Comparison of ENCODE assay signal across 25 cellular contexts in the genomic region with DNA sequence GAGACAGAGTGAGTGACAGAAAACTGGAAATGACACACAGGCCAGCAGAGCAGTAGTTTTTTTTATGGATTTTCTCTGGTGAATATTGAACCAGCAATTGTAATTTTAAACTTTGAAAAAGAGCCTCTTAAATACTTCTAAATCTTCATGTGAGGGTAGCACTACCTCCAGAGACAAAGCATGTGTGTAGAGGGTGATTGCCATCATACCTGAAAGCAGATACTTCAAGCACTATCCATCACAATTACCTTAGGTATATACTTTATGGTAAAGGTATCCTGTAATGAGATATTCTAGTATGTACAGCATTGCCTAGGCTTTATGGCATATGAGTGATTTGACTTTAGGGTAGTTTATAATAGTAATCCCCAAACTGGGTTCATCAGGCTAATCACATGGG. TPM values are rescaled to one million over a fixed set of nuclear protein-coding genes. Genes with fewer than 3 reads are reported as not detected.
DNase-seq lines count a peak whose midpoint lies in the region; ATAC-seq and TF ChIP-seq lines count a peak whose summit lies in the region.
"Had no signal": no experiment of that assay in that cellular context is flagged by ENCODE, and none has a peak within 500 bp of the region (broad histone marks: within the 10 kb centered on the region; RNA-seq: fewer than 3 reads in every experiment).

No MANE protein-coding gene starts in this region.

- H3K4me2 ChIP-seq in osteoblast (ENCODE audit: insufficient read depth, low read length), result peak overlapping the region; percentile 99

- no peaks in the 10 kb centered on the region for H3K36me3 ChIP-seq in left ventricle myocardium inferior
- no peaks in the 10 kb centered on the region for H3K36me3 ChIP-seq in heart left ventricle
- peaks cover 10% of the 10 kb centered on the region for H3K36me3 ChIP-seq in osteoblast (ENCODE audit: insufficient read depth, low read length)
- H3K36me3 ChIP-seq: adrenal gland, lower lobe of right lung, ovary, right lobe of liver, tibial nerve had no signal

- H3K4me3 Mint-ChIP-seq in brain, result peak overlapping the region in 3 of 5 experiments; percentile 13 to 90 (median 88)
- H3K4me3 Mint-ChIP-seq: dendritic cell treated with granulocyte-macrophage colony-stimulating factor and Interleukin-4, amounts not matched to agents 40 ng/mL and 50 ng/mL, for 4 days had no signal

- ATAC-seq in heart left ventricle, result no peak
- ATAC-seq: HepG2, lower lobe of right lung, PC-3, right lobe of liver had no signal

- H3K9me3 Mint-ChIP-seq in brain, result peaks cover 0 to 2% (median 0%) of the 10 kb centered on the region in 5 experiments
- H3K9me3 Mint-ChIP-seq: dendritic cell treated with granulocyte-macrophage colony-stimulating factor and Interleukin-4, amounts not matched to agents 40 ng/mL and 50 ng/mL, for 4 days had no signal

- H3K79me2 ChIP-seq in osteoblast (ENCODE audit: insufficient read depth, low read length), result peaks cover 55% of the 10 kb centered on the region

- intact Hi-C loops in left ventricle myocardium inferior (cut with micrococcal nuclease), result no loop called here
- intact Hi-C loops in heart left ventricle (cut with DNase I), result loop anchor here in 7 of 10 donors (5.0 to 10.0 kb wide), 10 partner anchors 226 to 1288 kb away; no protein-coding TSS in a partner anchor

- peak overlapping the region in 1 of 5 experiments; percentile 78 for H3K27ac Mint-ChIP-seq in brain
- H3K27ac Mint-ChIP-seq: dendritic cell treated with granulocyte-macrophage colony-stimulating factor and Interleukin-4, amounts not matched to agents 40 ng/mL and 50 ng/mL, for 4 days had no signal

- H3K4me1 Mint-ChIP-seq in brain, result peaks cover 81% of the 10 kb centered on the region

- no peaks in the 10 kb centered on the region for H3K36me3 Mint-ChIP-seq in brain

- peaks cover 92% of the 10 kb centered on the region for H3K27me3 Mint-ChIP-seq in brain

- peak overlapping the region; percentile 96 for H3K27ac ChIP-seq in left ventricle myocardium inferior (replicated peaks)
- peak overlapping the region in 3 of 12 donors; percentile 12 to 92 (median 28) for H3K27ac ChIP-seq in heart left ventricle
- H3K27ac ChIP-seq in osteoblast (ENCODE audit: low read depth, low read length), result no peak overlapping the region
- H3K27ac ChIP-seq: adrenal gland, C4-2B, lower lobe of right lung, ovary, right lobe of liver had no signal

- H3K27me3 ChIP-seq in left ventricle myocardium inferior (ENCODE audit: low read depth) (peaks cover 95% of the 10 kb centered on the region), heart left ventricle (peaks cover 0 to 82% (median 23%) of the 10 kb centered on the region in 9 donors), osteoblast (ENCODE audit: insufficient read depth, low read length) (no peaks in the 10 kb centered on the region)
- H3K27me3 ChIP-seq: ovary had no signal

- no peaks in the 10 kb centered on the region for H3K9me3 ChIP-seq in left ventricle myocardium inferior (replicated peaks)
- no peaks in the 10 kb centered on the region for H3K9me3 ChIP-seq in heart left ventricle
- no peaks in the 10 kb centered on the region for H3K9me3 ChIP-seq in osteoblast (ENCODE audit: low read depth, low read length)
- H3K9me3 ChIP-seq: adrenal gland, lower lobe of right lung, ovary, right lobe of liver, tibial nerve had no signal

- TF ChIP-seq CTCF in left ventricle myocardium inferior (IDR thresholded peaks at IDR 0.05; ENCODE audit: borderline replicate concordance) (no peak), heart left ventricle (IDR thresholded peaks at IDR 0.05) (no peak), brain (conservative IDR thresholded peaks at IDR 0.05) (no peak), osteoblast (IDR thresholded peaks at IDR 0.05; ENCODE audit: extremely low read depth, low read depth, low read length) (no peak)

- peaks cover 9% of the 10 kb centered on the region for H4K20me1 ChIP-seq in osteoblast (ENCODE audit: insufficient read depth, low read length)

- TF ChIP-seq POLR2A in heart left ventricle (IDR thresholded peaks at IDR 0.05), result no peak

- H3K4me3 ChIP-seq in left ventricle myocardium inferior, result no peak overlapping the region
- H3K4me3 ChIP-seq in heart left ventricle, result no peak overlapping the region
- peak overlapping the region; percentile 99 for H3K4me3 ChIP-seq in osteoblast (ENCODE audit: insufficient read depth, low read length)
- H3K4me3 ChIP-seq: adrenal gland, lower lobe of right lung, ovary, right lobe of liver had no signal

- H3K4me1 ChIP-seq in left ventricle myocardium inferior (peaks cover 80% of the 10 kb centered on the region), heart left ventricle (peaks cover 0 to 56% (median 19%) of the 10 kb centered on the region in 12 donors), osteoblast (ENCODE audit: insufficient read depth, low read length) (peaks cover 26% of the 10 kb centered on the region)

- no peak for DNase-seq in left ventricle myocardium inferior
- DNase-seq in heart left ventricle, result no peak
- DNase-seq in osteoblast (ENCODE audit: insufficient read length, low spot score, missing footprints), result peak; percentile 61
- no peak for DNase-seq in activated CD4-positive, alpha-beta T cell treated with anti-CD3 and anti-CD28 coated beads for 48 hours
- DNase-seq in central memory CD4-positive, alpha-beta T cell, result no peak
- DNase-seq in NCI-H2107 treated with DMSO at 0.1 percent for 48 hours (lab: John Stamatoyannopoulos, UW; ENCODE audit: unreplicated experiment), result no peak
- DNase-seq in dermis blood vessel endothelial cell, result no peak
- DNase-seq: activated CD4-positive, alpha-beta T cell treated with anti-CD3 and anti-CD28 coated beads for 1 hour; adrenal gland; hypothalamus; islet precursor cell; lower lobe of right lung; NCI-H1436 treated with DMSO at 0.1 percent for 48 hours; NCI-H748 treated with DMSO at 0.1 percent for 48 hours; PC-3; right lobe of liver; SHP77; stimulated activated CD4-positive, alpha-beta T cell treated with anti-CD3 and anti-CD28 coated beads, Interleukin-15, amount 100 ng/mL, for 24 hours had no signal

- H2AFZ ChIP-seq in osteoblast (ENCODE audit: low read length), result no peak overlapping the region

RNA-seq across cellular contexts. Expression of a gene that starts 3.4 kb away (rescaled TPM):
- total RNA-seq in left ventricle myocardium inferior (10.4 TPM), heart left ventricle (10 to 100 TPM in 7 of 9 donors, 1 to 10 TPM in 2; 6.5 to 24.9 (median 11.8) TPM), osteoblast (66.2 and 72.2 TPM in 2 replicates), dermis blood vessel endothelial cell (3.6 and 4.4 TPM in 2 replicates)
- polyA plus RNA-seq in heart left ventricle (1 to 10 TPM; 4.0 to 4.8 TPM), brain (ENCODE audit: insufficient read depth, low read depth, low replicate concordance) (9.7 TPM)
- total RNA-seq: G401, HepG2 had no signal
- polyA plus RNA-seq: HepG2 had no signal
